9 cellular contexts compared by ENCODE assay signal in genomic region chr6:136547336-136547735, GRCh38. TPM values are rescaled to one million over a fixed set of nuclear protein-coding genes. Genes with fewer than 3 reads are reported as not detected.
DNase-seq lines count a peak whose midpoint lies in the region; ATAC-seq and TF ChIP-seq lines count a peak whose summit lies in the region.
"Had no signal": no experiment of that assay in that cellular context is flagged by ENCODE, and none has a peak within 500 bp of the region (broad histone marks: within the 10 kb centered on the region; RNA-seq: fewer than 3 reads in every experiment).

No MANE protein-coding gene starts in this region.

- H3K36me3 Mint-ChIP-seq in nephron (ENCODE audit: low read depth), result no peaks in the 10 kb centered on the region

- peaks cover 0 to 11% of the 10 kb centered on the region in 2 donors for H3K4me1 ChIP-seq in gastrocnemius medialis

- H3K4me3 Mint-ChIP-seq in nephron, result peak overlapping the region in 1 of 3 experiments; percentile 7
- H3K4me3 Mint-ChIP-seq: T-helper 1 cell treated with Interleukin-12 subunit alpha and Interleukin-12 subunit beta and Interleukin-4 antibody, amounts not matched to agents 30 μg/mL and 1 μg/mL, for 36 hours had no signal

- DNase-seq in GM12865 (ENCODE audit: low read depth) (peak; percentile 25), NCI-H2171 (lab: John Stamatoyannopoulos, UW) (peak; percentile 49), brain microvascular endothelial cell (no peak), gastrocnemius medialis (no peak)

- no peaks in the 10 kb centered on the region for H3K9me3 ChIP-seq in gastrocnemius medialis
- H3K9me3 ChIP-seq: neutrophil had no signal

- H3K4me3 ChIP-seq in GM12865 (ENCODE audit: low read depth, low read length), result no peak overlapping the region
- no peak overlapping the region for H3K4me3 ChIP-seq in brain microvascular endothelial cell (ENCODE audit: low read depth, low read length)
- no peak overlapping the region for H3K4me3 ChIP-seq in gastrocnemius medialis

- intact Hi-C loops in gastrocnemius medialis (cut with DNase I; ENCODE audit: low total_unique reads), result loop anchor here (10.0 kb wide), 1 partner anchor 1093 kb away; no protein-coding TSS in a partner anchor

- TF ChIP-seq POLR2A in gastrocnemius medialis (IDR thresholded peaks at IDR 0.05), result no peak

- H3K27me3 Mint-ChIP-seq in nephron (ENCODE audit: low read depth), result peaks cover 65% of the 10 kb centered on the region

- no peaks in the 10 kb centered on the region for H3K9me3 Mint-ChIP-seq in nephron
- H3K9me3 Mint-ChIP-seq: T-helper 1 cell treated with Interleukin-12 subunit alpha and Interleukin-12 subunit beta and Interleukin-4 antibody, amounts not matched to agents 30 μg/mL and 1 μg/mL, for 36 hours had no signal

- H3K27me3 ChIP-seq in brain microvascular endothelial cell (replicated peaks) (peaks cover 4% of the 10 kb centered on the region), gastrocnemius medialis (peaks cover 37 to 46% (median 38%) of the 10 kb centered on the region in 3 donors)

- H3K4me1 Mint-ChIP-seq in nephron, result peaks cover 16% of the 10 kb centered on the region

- ATAC-seq in HG03108 (IDR thresholded peaks at IDR 0.05; ENCODE audit: unreplicated experiment) (no peak), gastrocnemius medialis (no peak), GM19397 (IDR thresholded peaks at IDR 0.05; ENCODE audit: unreplicated experiment) (no peak)

- no peaks in the 10 kb centered on the region for H3K36me3 ChIP-seq in brain microvascular endothelial cell (replicated peaks)
- H3K36me3 ChIP-seq in gastrocnemius medialis, result no peaks in the 10 kb centered on the region
- H3K36me3 ChIP-seq: neutrophil had no signal

- H3K27ac ChIP-seq in brain microvascular endothelial cell (no peak overlapping the region), gastrocnemius medialis (no peak overlapping the region)
- H3K27ac ChIP-seq: neutrophil had no signal

- no peak overlapping the region for H3K27ac Mint-ChIP-seq in nephron
- H3K27ac Mint-ChIP-seq: T-helper 1 cell treated with Interleukin-12 subunit alpha and Interleukin-12 subunit beta and Interleukin-4 antibody, amounts not matched to agents 30 μg/mL and 1 μg/mL, for 36 hours had no signal

- peak; percentile 56 for TF ChIP-seq CTCF in GM12865 (IDR thresholded peaks at IDR 0.05; ENCODE audit: insufficient read depth, low read depth, low read length, missing control alignments)
- peak; percentile 63 for TF ChIP-seq CTCF in brain microvascular endothelial cell (IDR thresholded peaks at IDR 0.05; ENCODE audit: low read depth, low read length, missing control alignments)
- peak; percentile 62 to 65 (median 63) for TF ChIP-seq CTCF in nephron (IDR thresholded peaks at IDR 0.05; ENCODE audit: unreplicated experiment in 3 of 3)
- TF ChIP-seq CTCF in gastrocnemius medialis (IDR thresholded peaks at IDR 0.05 in 4 of 5, conservative IDR thresholded peaks at IDR 0.05 in 1 of 5), result no peak

- in situ Hi-C loops in brain microvascular endothelial cell (cut with HindIII; ENCODE audit: low pct_ligation_motif_present, low sequenced_read_pairs), result no loop called here
- in situ Hi-C loops in gastrocnemius medialis (cut with MboI; ENCODE audit: low sequenced_read_pairs in 4 of 4), result no loop called here

RNA-seq across cellular contexts. Expression of gene MAP7, which starts 2.9 kb away (rescaled TPM):
- under 1 TPM; 0.22 to 0.56 (median 0.39) TPM for total RNA-seq in gastrocnemius medialis

Comparison
In these comparisons a context has a peak if more than half of its experiments do, and no peak if none do; other contexts are left out.
1. DNase-seq: peak in GM12865 (single experiment) and NCI-H2171 (single experiment); none in brain microvascular endothelial cell (single experiment) and gastrocnemius medialis (0 of 2).
2. CTCF ChIP-seq: peak in GM12865 (single experiment), brain microvascular endothelial cell (single experiment) and nephron (3 of 3); none in gastrocnemius medialis (0 of 5).